ENCODE assay signal across 1 cellular context in the genomic region with DNA sequence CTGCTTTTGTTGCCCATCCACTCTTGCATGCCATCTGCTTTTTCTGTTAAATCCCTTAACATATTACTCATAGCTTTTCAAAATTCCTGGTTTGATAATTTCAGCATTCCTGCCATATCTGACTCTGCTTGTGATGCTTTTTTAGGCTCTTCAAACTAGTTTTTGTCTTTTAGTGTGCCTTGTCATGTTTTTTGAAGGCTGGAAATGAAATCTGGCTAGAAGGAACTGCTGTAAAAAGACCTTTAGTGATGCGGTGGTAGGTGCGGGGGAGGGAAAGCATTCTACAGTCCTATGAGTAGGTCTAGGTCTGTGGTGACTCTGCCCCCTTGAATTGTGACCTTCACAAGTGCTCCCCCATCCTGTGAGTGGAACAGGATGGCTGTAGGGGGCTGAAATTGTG.
TF ChIP-seq lines count a peak whose summit lies in the region.

No MANE protein-coding gene starts in this region.

TF ChIP-seq in H1, 55 proteins besides CTCF, POLR2A, EP300 and RAD21:
- TF ChIP-seq EZH2 (IDR thresholded peaks at IDR 0.05; ENCODE audit: low read depth, low read length, severe bottlenecking) (no peak), CBX8 (IDR thresholded peaks at IDR 0.05; ENCODE audit: borderline replicate concordance, low read depth, low read length) (no peak), TAF1 (IDR thresholded peaks at IDR 0.05; ENCODE audit: low read depth, low read length) (no peak), GABPA (IDR thresholded peaks at IDR 0.05; ENCODE audit: borderline replicate concordance, insufficient read depth, low read length) (no peak), EGR1 (IDR thresholded peaks at IDR 0.05; ENCODE audit: borderline replicate concordance, low read depth, low read length) (no peak), RBBP5 (IDR thresholded peaks at IDR 0.05; ENCODE audit: borderline replicate concordance, low read depth, low read length) (no peak), GTF2F1 (IDR thresholded peaks at IDR 0.05; ENCODE audit: borderline replicate concordance, low read depth, low read length) (no peak), MAFK (IDR thresholded peaks at IDR 0.05; ENCODE audit: low read depth, low read length) (no peak), NANOG (IDR thresholded peaks at IDR 0.05; ENCODE audit: insufficient read depth, low read depth, low read length, poor library complexity, severe bottlenecking) (no peak), E2F6 (IDR thresholded peaks at IDR 0.05) (no peak), BACH1 (IDR thresholded peaks at IDR 0.05; ENCODE audit: low read length) (no peak), SIN3A (conservative IDR thresholded peaks at IDR 0.05 in 1 of 2, IDR thresholded peaks at IDR 0.05 in 1 of 2; ENCODE audit: low read depth in 1 of 2, low read length in 2 of 2) (no peak), SP1 (IDR thresholded peaks at IDR 0.05; ENCODE audit: low read depth, low read length) (no peak), CHD2 (IDR thresholded peaks at IDR 0.05; ENCODE audit: low read length) (no peak), SIRT6 (IDR thresholded peaks at IDR 0.05; ENCODE audit: low read length) (no peak)
- TF ChIP-seq, protein P1, sequence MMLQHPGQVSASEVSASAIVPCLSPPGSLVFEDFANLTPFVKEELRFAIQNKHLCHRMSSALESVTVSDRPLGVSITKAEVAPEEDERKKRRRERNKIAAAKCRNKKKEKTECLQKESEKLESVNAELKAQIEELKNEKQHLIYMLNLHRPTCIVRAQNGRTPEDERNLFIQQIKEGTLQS (IDR thresholded peaks at IDR 0.05; ENCODE audit: insufficient read depth, low read depth, low read length): no peak
- TF ChIP-seq, protein P2, sequence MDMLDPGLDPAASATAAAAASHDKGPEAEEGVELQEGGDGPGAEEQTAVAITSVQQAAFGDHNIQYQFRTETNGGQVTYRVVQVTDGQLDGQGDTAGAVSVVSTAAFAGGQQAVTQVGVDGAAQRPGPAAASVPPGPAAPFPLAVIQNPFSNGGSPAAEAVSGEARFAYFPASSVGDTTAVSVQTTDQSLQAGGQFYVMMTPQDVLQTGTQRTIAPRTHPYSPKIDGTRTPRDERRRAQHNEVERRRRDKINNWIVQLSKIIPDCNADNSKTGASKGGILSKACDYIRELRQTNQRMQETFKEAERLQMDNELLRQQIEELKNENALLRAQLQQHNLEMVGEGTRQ (IDR thresholded peaks at IDR 0.05; ENCODE audit: low read length): no peak
